In the genomic region with DNA sequence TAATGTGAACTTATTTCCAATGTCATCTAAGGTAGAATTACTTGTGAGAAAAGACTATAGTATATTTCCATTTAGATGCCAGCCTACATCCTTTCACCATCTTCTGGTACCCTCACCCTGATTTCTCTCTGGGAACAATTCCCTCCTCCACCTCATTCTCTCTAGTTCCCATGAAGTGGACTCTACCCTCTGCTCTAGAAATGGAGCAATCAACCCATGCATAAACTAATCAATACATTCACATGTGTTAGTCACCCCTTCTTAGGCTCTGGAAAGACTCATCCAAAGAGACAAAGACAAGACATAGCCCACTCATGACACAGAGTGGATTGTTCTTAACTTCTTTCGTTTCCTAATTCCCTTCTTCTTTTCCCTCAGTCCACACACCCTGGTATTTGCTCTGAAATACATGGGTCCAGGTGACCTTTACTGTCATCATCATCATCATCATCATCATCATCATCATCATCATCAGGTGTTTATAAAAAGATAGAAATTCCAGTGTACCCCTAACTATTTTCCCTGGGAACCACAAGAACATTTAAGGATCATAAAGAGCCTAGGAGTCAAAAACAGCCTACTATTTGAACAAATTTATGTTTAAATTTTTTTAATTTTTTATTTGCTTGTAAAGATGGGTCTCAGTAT, we compare ENCODE assay signal across 31 cellular contexts.
"Had no signal": no experiment of that assay in that cellular context is flagged by ENCODE, and none has a peak within 500 bp of the region (broad histone marks: within the 10 kb centered on the region; RNA-seq: fewer than 3 reads in every experiment).

No MANE protein-coding gene starts in this region.

- H3K9me3 ChIP-seq: ovary, psoas muscle, spleen, suprapubic skin, testis, tibial artery, transverse colon, upper lobe of left lung, vagina had no signal

- H3K36me3 ChIP-seq: neural progenitor cell, ovary, spleen, suprapubic skin, tibial artery, transverse colon, upper lobe of left lung, vagina had no signal

- ATAC-seq: natural killer cell; psoas muscle; right cardiac atrium; sciatic nerve; stimulated activated memory B cell treated with anti-CD40 and anti-IgM and Interleukin-4, amounts not matched to agents 10 μg/mL and 1 μg/mL and 100 μg/mL, for 72 hours; stimulated activated naive CD8-positive, alpha-beta T cell treated with anti-CD3 and anti-CD28 coated beads, Interleukin-15, amount 100 ng/mL, for 72 hours; stimulated activated naive CD8-positive, alpha-beta T cell treated with anti-CD3 and anti-CD28 coated beads, Interleukin-15, Interleukin-2, amounts not matched to agents 100 U/mL and 50 U/mL, for 24 hours had no signal

- DNase-seq: natural killer cell; occipital lobe; ovary; posterior cingulate gyrus; psoas muscle; right cardiac atrium; spleen; stimulated activated CD4-positive, alpha-beta T cell treated with anti-CD3 and anti-CD28 coated beads, Interleukin-12 subunit alpha, Interleukin-12 subunit beta, amount 100 ng/mL, for 4 hours; stimulated activated CD4-positive, alpha-beta T cell treated with anti-CD3 and anti-CD28 coated beads, Interleukin-1b, Interleukin-23, amount 100 ng/mL, for 48 hours; stimulated activated CD4-positive, alpha-beta T cell treated with anti-CD3 and anti-CD28 coated beads, Interleukin-4, amount 100 ng/mL, for 1 hour; stimulated activated CD4-positive, alpha-beta T cell treated with anti-CD3 and anti-CD28 coated beads, Interleukin-4, amount 100 ng/mL, for 4 hours; stimulated activated CD8-positive, alpha-beta memory T cell treated with anti-CD3 and anti-CD28 coated beads, Interleukin-4, amount 100 ng/mL, for 48 hours; stimulated activated naive CD4-positive, alpha-beta T cell; stimulated activated naive CD8-positive, alpha-beta T cell treated with anti-CD3 and anti-CD28 coated beads, Interleukin-15, amount 100 ng/mL, for 72 hours; stimulated activated naive CD8-positive, alpha-beta T cell treated with anti-CD3 and anti-CD28 coated beads, Interleukin-15, Interleukin-2, amounts not matched to agents 100 U/mL and 50 U/mL, for 24 hours; substantia nigra; testis; tibial artery; transverse colon; upper lobe of left lung had no signal

- H3K9ac ChIP-seq: neural progenitor cell, parathyroid adenoma had no signal

- H3K4me3 Mint-ChIP-seq: natural killer cell; nephron; neural progenitor cell; stimulated activated memory B cell treated with anti-CD40 and anti-IgM and Interleukin-4, amounts not matched to agents 10 μg/mL and 1 μg/mL and 100 μg/mL, for 72 hours; stimulated activated naive CD8-positive, alpha-beta T cell treated with anti-CD3 and anti-CD28 coated beads, Interleukin-15, amount 100 ng/mL, for 72 hours had no signal

- FAIRE-seq: urothelium cell line had no signal

- H2AFZ ChIP-seq: neural progenitor cell, parathyroid adenoma had no signal

- H3K27ac Mint-ChIP-seq: natural killer cell; nephron; neural progenitor cell; progenitor cell of endocrine pancreas; stimulated activated memory B cell treated with anti-CD40 and anti-IgM and Interleukin-4, amounts not matched to agents 10 μg/mL and 1 μg/mL and 100 μg/mL, for 72 hours had no signal

- H3K79me2 ChIP-seq: parathyroid adenoma had no signal

- H3K27ac ChIP-seq: neural progenitor cell, ovary, parathyroid adenoma, psoas muscle, skin epidermis, spleen, suprapubic skin, testis, tibial artery, transverse colon, upper lobe of left lung, vagina had no signal

- H3K9me3 Mint-ChIP-seq: nephron; neural progenitor cell; stimulated activated memory B cell treated with anti-CD40 and anti-IgM and Interleukin-4, amounts not matched to agents 10 μg/mL and 1 μg/mL and 100 μg/mL, for 72 hours had no signal

- H3K4me1 Mint-ChIP-seq: natural killer cell; nephron; stimulated activated memory B cell treated with anti-CD40 and anti-IgM and Interleukin-4, amounts not matched to agents 10 μg/mL and 1 μg/mL and 100 μg/mL, for 72 hours; stimulated activated naive CD8-positive, alpha-beta T cell treated with anti-CD3 and anti-CD28 coated beads, Interleukin-15, amount 100 ng/mL, for 72 hours had no signal

- H3K4me2 ChIP-seq: neural progenitor cell, smooth muscle cell had no signal

- H3K4me3 ChIP-seq: neural progenitor cell, ovary, psoas muscle, skin epidermis, smooth muscle cell, spleen, suprapubic skin, testis, tibial artery, transverse colon, upper lobe of left lung, vagina had no signal

- H3K36me3 Mint-ChIP-seq: natural killer cell; neural progenitor cell; stimulated activated memory B cell treated with anti-CD40 and anti-IgM and Interleukin-4, amounts not matched to agents 10 μg/mL and 1 μg/mL and 100 μg/mL, for 72 hours had no signal

- H3K4me1 ChIP-seq: neural progenitor cell, psoas muscle, spleen, suprapubic skin, testis, tibial artery, transverse colon, upper lobe of left lung, vagina had no signal

- H3K27me3 Mint-ChIP-seq: stimulated activated memory B cell treated with anti-CD40 and anti-IgM and Interleukin-4, amounts not matched to agents 10 μg/mL and 1 μg/mL and 100 μg/mL, for 72 hours had no signal

- H3K27me3 ChIP-seq: neural progenitor cell, ovary, spleen, suprapubic skin, testis, tibial artery, transverse colon, upper lobe of left lung, vagina had no signal
